In genomic region chr13:27744861-27745260, GRCh38 we compare ENCODE assay signal across 34 cellular contexts. TPM values are rescaled to one million over a fixed set of nuclear protein-coding genes. Genes with fewer than 3 reads are reported as not detected.
DNase-seq lines count a peak whose midpoint lies in the region; ATAC-seq and TF ChIP-seq lines count a peak whose summit lies in the region.
"Had no signal": no experiment of that assay in that cellular context is flagged by ENCODE, and none has a peak within 500 bp of the region (broad histone marks: within the 10 kb centered on the region; RNA-seq: fewer than 3 reads in every experiment).

No MANE protein-coding gene starts in this region.

- no peak overlapping the region for H3K27ac Mint-ChIP-seq in nephron progenitor cell
- H3K27ac Mint-ChIP-seq: activated CD4-positive, alpha-beta memory T cell treated with anti-CD3 and anti-CD28 coated beads, Interleukin-2, amount 10 ng/mL, durations not matched to agents 7 days and 5 days; activated naive CD8-positive, alpha-beta T cell treated with anti-CD3 and anti-CD28 coated beads, Interleukin-2, amount 50 U/mL, for 24 hours; CD8-positive, alpha-beta T cell; effector memory CD8-positive, alpha-beta T cell; mesothelial cell of epicardium; naive B cell; T-helper 1 cell treated with Interleukin-12 subunit alpha and Interleukin-12 subunit beta and Interleukin-4 antibody, amounts not matched to agents 30 μg/mL and 1 μg/mL, for 36 hours had no signal

- ATAC-seq in GM18517 (IDR thresholded peaks at IDR 0.05; ENCODE audit: unreplicated experiment) (no peak), GM21717 (IDR thresholded peaks at IDR 0.05; ENCODE audit: unreplicated experiment) (no peak)
- ATAC-seq: activated naive CD8-positive, alpha-beta T cell treated with anti-CD3 and anti-CD28 coated beads, Interleukin-2, amount 50 U/mL, for 24 hours; CD8-positive, alpha-beta T cell; effector memory CD8-positive, alpha-beta T cell; GM12878; SK-N-SH treated with all-trans-retinoic acid at 6 μM for 48 hours had no signal

- H3K4me2 ChIP-seq in osteoblast (ENCODE audit: insufficient read depth, low read length) = no peak overlapping the region

- H2AFZ ChIP-seq in osteoblast (ENCODE audit: low read length) = no peak overlapping the region

- 0 out of 2 replicates have a peak, but pooled peaks cover 6% of the 10 kb centered on the region for H3K4me1 ChIP-seq in HAP-1
- H3K4me1 ChIP-seq in ectodermal cell (ENCODE audit: control insufficient read depth, insufficient read depth, low read length) = peaks cover 16% of the 10 kb centered on the region
- H3K4me1 ChIP-seq in osteoblast (ENCODE audit: insufficient read depth, low read length) = no peaks in the 10 kb centered on the region

- H3K79me2 ChIP-seq in osteoblast (ENCODE audit: insufficient read depth, low read length) = no peaks in the 10 kb centered on the region

- 6% methylated on average over 6 of the region's 6 CpGs for WGBS in ectodermal cell, 2 experiments

- H3K4me3 Mint-ChIP-seq in nephron progenitor cell = no peak overlapping the region
- H3K4me3 Mint-ChIP-seq: activated CD4-positive, alpha-beta memory T cell treated with anti-CD3 and anti-CD28 coated beads, Interleukin-2, amount 10 ng/mL, durations not matched to agents 7 days and 5 days; activated naive CD8-positive, alpha-beta T cell treated with anti-CD3 and anti-CD28 coated beads, Interleukin-2, amount 50 U/mL, for 24 hours; CD8-positive, alpha-beta T cell; effector memory CD8-positive, alpha-beta T cell; mesothelial cell of epicardium; naive B cell; T-helper 1 cell treated with Interleukin-12 subunit alpha and Interleukin-12 subunit beta and Interleukin-4 antibody, amounts not matched to agents 30 μg/mL and 1 μg/mL, for 36 hours had no signal

- H3K27ac ChIP-seq in ectodermal cell (ENCODE audit: insufficient read depth, low read depth, low read length, poor library complexity, severe bottlenecking) (peak overlapping the region; percentile 55), osteoblast (ENCODE audit: low read depth, low read length) (no peak overlapping the region)
- H3K27ac ChIP-seq: coronary artery, skin epidermis had no signal

- no peaks in the 10 kb centered on the region; the same call in 1 of the 2 replicates for H3K27me3 ChIP-seq in HAP-1 (ENCODE audit: low read depth)
- no peaks in the 10 kb centered on the region for H3K27me3 ChIP-seq in ectodermal cell (ENCODE audit: control insufficient read depth, insufficient read depth, low read length, poor library complexity, severe bottlenecking)
- no peaks in the 10 kb centered on the region for H3K27me3 ChIP-seq in osteoblast (ENCODE audit: insufficient read depth, low read length)

- H3K27me3 Mint-ChIP-seq in nephron progenitor cell (ENCODE audit: low read depth, poor library complexity) = peaks cover 6% of the 10 kb centered on the region
- H3K27me3 Mint-ChIP-seq: activated CD4-positive, alpha-beta memory T cell treated with anti-CD3 and anti-CD28 coated beads, Interleukin-2, amount 10 ng/mL, durations not matched to agents 7 days and 5 days had no signal

- no peaks in the 10 kb centered on the region for H3K36me3 Mint-ChIP-seq in nephron progenitor cell (ENCODE audit: low read depth)
- H3K36me3 Mint-ChIP-seq: CD8-positive, alpha-beta T cell; mesothelial cell of epicardium; naive B cell had no signal

- peak; percentile 17 for DNase-seq in Ammon's horn (ENCODE audit: low spot score)
- peak; percentile 82 to 87 for DNase-seq in HAP-1 (ENCODE audit: low spot score in 2 of 2)
- peak; percentile 23 for DNase-seq in nephron progenitor cell
- no peak for DNase-seq in mesenteric fat pad (ENCODE audit: low spot score)
- no peak for DNase-seq in osteoblast (ENCODE audit: insufficient read length, low spot score, missing footprints)
- DNase-seq: activated CD4-positive, alpha-beta memory T cell treated with anti-CD3 and anti-CD28 coated beads, Interleukin-2, amount 10 ng/mL, durations not matched to agents 7 days and 5 days; activated CD8-positive, alpha-beta memory T cell treated with anti-CD3 and anti-CD28 coated beads, Interleukin-2, amount 50 U/mL, for 4 hours; activated naive CD4-positive, alpha-beta T cell; activated naive CD8-positive, alpha-beta T cell treated with anti-CD3 and anti-CD28 coated beads, Interleukin-2, amount 50 U/mL, for 24 hours; AML-193; CD8-positive, alpha-beta T cell; effector memory CD8-positive, alpha-beta T cell; erythroblast; naive B cell; NCI-H2171; NCI-H510A; Right ventricle myocardium superior; stimulated activated naive CD4-positive, alpha-beta T cell treated with Interleukin-2 at 50 U/mL for 16 hours had no signal

- H3K9me3 Mint-ChIP-seq in nephron progenitor cell = peaks cover 26% of the 10 kb centered on the region
- H3K9me3 Mint-ChIP-seq: activated CD4-positive, alpha-beta memory T cell treated with anti-CD3 and anti-CD28 coated beads, Interleukin-2, amount 10 ng/mL, durations not matched to agents 7 days and 5 days; activated naive CD8-positive, alpha-beta T cell treated with anti-CD3 and anti-CD28 coated beads, Interleukin-2, amount 50 U/mL, for 24 hours; CD8-positive, alpha-beta T cell; effector memory CD8-positive, alpha-beta T cell; T-helper 1 cell treated with Interleukin-12 subunit alpha and Interleukin-12 subunit beta and Interleukin-4 antibody, amounts not matched to agents 30 μg/mL and 1 μg/mL, for 36 hours had no signal

- no peaks in the 10 kb centered on the region; the same call in 1 of the 2 replicates for H3K9me3 ChIP-seq in HAP-1
- no peaks in the 10 kb centered on the region for H3K9me3 ChIP-seq in ectodermal cell (ENCODE audit: control insufficient read depth, low read length)
- no peaks in the 10 kb centered on the region for H3K9me3 ChIP-seq in osteoblast (ENCODE audit: low read depth, low read length)

- H3K36me3 ChIP-seq in HAP-1 (replicated peaks) = no peaks in the 10 kb centered on the region
- H3K36me3 ChIP-seq in ectodermal cell (ENCODE audit: control insufficient read depth, insufficient read depth, low read length) = no peaks in the 10 kb centered on the region
- no peaks in the 10 kb centered on the region for H3K36me3 ChIP-seq in osteoblast (ENCODE audit: insufficient read depth, low read length)

- H3K4me3 ChIP-seq in HAP-1 (no peak overlapping the region), ectodermal cell (ENCODE audit: insufficient read depth, low read depth, low read length) (no peak overlapping the region), osteoblast (ENCODE audit: insufficient read depth, low read length) (no peak overlapping the region)
- H3K4me3 ChIP-seq: coronary artery, GM12878, skin epidermis had no signal

- in situ Hi-C loops in HAP-1 (cut with MboI; ENCODE audit: low sequenced_read_pairs) = no loop called here

- H3K4me1 Mint-ChIP-seq in nephron progenitor cell = peaks cover 33% of the 10 kb centered on the region
- H3K4me1 Mint-ChIP-seq: activated CD4-positive, alpha-beta memory T cell treated with anti-CD3 and anti-CD28 coated beads, Interleukin-2, amount 10 ng/mL, durations not matched to agents 7 days and 5 days; activated naive CD8-positive, alpha-beta T cell treated with anti-CD3 and anti-CD28 coated beads, Interleukin-2, amount 50 U/mL, for 24 hours; mesothelial cell of epicardium; naive B cell had no signal

- H4K20me1 ChIP-seq in osteoblast (ENCODE audit: insufficient read depth, low read length) = no peaks in the 10 kb centered on the region

- no peak for TF ChIP-seq CTCF in nephron progenitor cell (IDR thresholded peaks at IDR 0.05)
- no peak for TF ChIP-seq CTCF in osteoblast (IDR thresholded peaks at IDR 0.05; ENCODE audit: extremely low read depth, low read depth, low read length)

RNA-seq across cellular contexts. Expression of gene GSX1, which starts 47.4 kb away (rescaled TPM):
- polyA plus RNA-seq in ectodermal cell (2013, experiment 1 of 4) = not detected
- not detected for polyA plus RNA-seq in ectodermal cell (2013, experiment 2 of 4)
- not detected for polyA plus RNA-seq in ectodermal cell (2013, experiment 3 of 4)
- polyA plus RNA-seq in ectodermal cell (2013, experiment 4 of 4) = 0.32 TPM
- total RNA-seq in mesenteric fat pad = not detected
- not detected in 2 replicates for total RNA-seq in osteoblast
- total RNA-seq: A673; activated CD4-positive, alpha-beta memory T cell treated with anti-CD3 and anti-CD28 coated beads, Interleukin-2, amount 10 ng/mL, durations not matched to agents 7 days and 5 days; astrocyte; CD8-positive, alpha-beta T cell; GM12878; liver; mesothelial cell of epicardium; omental fat pad; renal cortical epithelial cell; Right ventricle myocardium superior; ureter had no signal
- polyA plus RNA-seq: GM12878, keratinocyte, liver had no signal

Comparison
In these comparisons a context has a peak if more than half of its experiments do, and no peak if none do; other contexts are left out.
1. DNase-seq: peak in Ammon's horn (single experiment), HAP-1 (2 of 2) and nephron progenitor cell (single experiment); none in mesenteric fat pad (single experiment) and osteoblast (single experiment).